ENCODE assay signal across 1 cellular context in genomic region chr19:10788146-10788545, GRCh38.
TF ChIP-seq lines count a peak whose summit lies in the region.

No MANE protein-coding gene starts in this region.

TF ChIP-seq in GM12878, 131 proteins besides CTCF, POLR2A, EP300 and RAD21 (continued from another document):
- TF ChIP-seq ZBTB40 (IDR thresholded peaks at IDR 0.05; ENCODE audit: borderline replicate concordance), result no peak
